Comparison of ENCODE assay signal across 8 cellular contexts in the genomic region with DNA sequence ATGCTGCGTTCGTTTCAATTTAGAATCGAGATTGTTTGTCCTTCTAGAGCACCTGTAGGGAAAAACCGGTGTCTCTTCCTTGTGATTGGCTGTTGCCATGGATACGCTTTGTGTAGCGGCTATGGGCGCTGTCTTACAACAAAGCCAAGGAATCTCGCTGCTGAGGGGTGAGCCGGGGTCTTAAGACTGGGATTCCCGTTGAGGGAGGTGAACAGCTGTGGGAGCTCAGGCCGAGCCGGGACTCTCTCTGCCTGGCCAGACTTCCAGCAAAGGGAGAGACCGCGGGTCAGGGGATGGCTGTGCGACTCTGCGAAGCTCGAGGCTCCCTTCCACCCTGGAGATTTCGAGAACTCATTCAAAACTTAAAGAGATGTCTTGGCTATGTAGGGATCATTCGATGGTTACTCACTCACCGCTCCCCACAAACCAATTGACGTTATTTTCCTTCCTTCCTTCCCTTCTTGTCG.
DNase-seq lines count a peak whose midpoint lies in the region; ATAC-seq lines count a peak whose summit lies in the region.

LRRIQ1 (plus strand) TSS at position 111 of the 467 bp plus-strand sequence. CDS start 1,826 bp downstream, outside the sequence.
TSPAN19 (minus strand) TSS at position 37 of the 467 bp plus-strand sequence. CDS start 6,331 bp downstream, outside the sequence.

- H3K9me3 Mint-ChIP-seq in activated naive CD8-positive, alpha-beta T cell (ENCODE audit: low read depth), result no peaks in the 10 kb centered on the region

- peak; percentile 93 for DNase-seq in COR-L47 (lab: John Stamatoyannopoulos, UW)
- peak; percentile 98 for DNase-seq in NCI-H748 (lab: John Stamatoyannopoulos, UW; ENCODE audit: unreplicated experiment)
- peak; percentile 36 to 90 (median 74) for DNase-seq in head of caudate nucleus
- DNase-seq in nucleus accumbens (lab: John Stamatoyannopoulos, UW), result peak in 54 of 56 donors; percentile 11 to 86 (median 63)
- DNase-seq in GF-D8 (lab: John Stamatoyannopoulos, UW), result no peak

- H3K36me3 Mint-ChIP-seq in activated naive CD8-positive, alpha-beta T cell, result no peaks in the 10 kb centered on the region

- intact Hi-C loops in head of caudate nucleus (cut with DNase I), result no loop called here

- peak; percentile 90 for ATAC-seq in GM19455 (IDR thresholded peaks at IDR 0.05; ENCODE audit: unreplicated experiment)
- ATAC-seq in HG03460 (IDR thresholded peaks at IDR 0.05; ENCODE audit: unreplicated experiment), result peak; percentile 97

- H3K4me3 Mint-ChIP-seq in activated naive CD8-positive, alpha-beta T cell, result peak within 1 kb of the TSS; percentile 71

- peaks cover 5% of the 10 kb centered on the region for H3K4me1 Mint-ChIP-seq in activated naive CD8-positive, alpha-beta T cell (ENCODE audit: low read depth)

- H3K27ac Mint-ChIP-seq in activated naive CD8-positive, alpha-beta T cell, result no peak within 1 kb of the TSS

- peaks cover 6% of the 10 kb centered on the region for H3K27me3 Mint-ChIP-seq in activated naive CD8-positive, alpha-beta T cell
